18 cellular contexts compared by ENCODE assay signal in genomic region chr5:103923616-103924168, GRCh38.
DNase-seq lines count a peak whose midpoint lies in the region; ATAC-seq, FAIRE-seq and TF ChIP-seq lines count a peak whose summit lies in the region.
"Had no signal": no experiment of that assay in that cellular context is flagged by ENCODE, and none has a peak within 500 bp of the region (broad histone marks: within the 10 kb centered on the region; RNA-seq: fewer than 3 reads in every experiment).

No MANE protein-coding gene starts in this region.

- ATAC-seq in gastroesophageal sphincter, result no peak
- ATAC-seq: GM12878, K562 had no signal

- H3K9me3 ChIP-seq in gastroesophageal sphincter, result no peaks in the 10 kb centered on the region
- H3K9me3 ChIP-seq: BE2C, Caco-2, HAP-1 had no signal

- H3K4me1 ChIP-seq in gastroesophageal sphincter, result no peaks in the 10 kb centered on the region
- H3K4me1 ChIP-seq: BE2C, Caco-2 had no signal

- no peaks in the 10 kb centered on the region for H3K27me3 ChIP-seq in gastroesophageal sphincter
- H3K27me3 ChIP-seq: BE2C had no signal

- H3K4me3 ChIP-seq in skeletal muscle cell (ENCODE audit: low read depth, low read length) (no peak overlapping the region), gastroesophageal sphincter (no peak overlapping the region)
- H3K4me3 ChIP-seq: GM12878, HAP-1, K562 had no signal

- no peak for TF ChIP-seq EP300 in gastroesophageal sphincter (IDR thresholded peaks at IDR 0.05)

- no peak for TF ChIP-seq CTCF in gastroesophageal sphincter (IDR thresholded peaks at IDR 0.05)

- no peaks in the 10 kb centered on the region for H3K36me3 ChIP-seq in gastroesophageal sphincter
- H3K36me3 ChIP-seq: BE2C, HAP-1 had no signal

- no peak overlapping the region for H3K27ac ChIP-seq in gastroesophageal sphincter

- no peak for TF ChIP-seq POLR2A in gastroesophageal sphincter (IDR thresholded peaks at IDR 0.05)

- DNase-seq in cerebellar cortex (ENCODE audit: low spot score) (peak; percentile 82), skeletal muscle cell (ENCODE audit: low read depth) (peak; percentile 21), RKO (ENCODE audit: low spot score) (no peak)
- DNase-seq in activated CD4-positive, alpha-beta T cell treated with anti-CD3 and anti-CD28 coated beads, Interleukin-2, amount 50 U/mL, for 48 hours, result no peak
- DNase-seq: BE2C; C1 segment of cervical spinal cord; Caco-2; CD4-positive, CD25-positive, alpha-beta regulatory T cell; CD8-positive, alpha-beta memory T cell; GF-D8; IMR-90 had no signal

- peak; percentile 100 for FAIRE-seq in G401.6 (lab: Jason Lieb, UNC)
- FAIRE-seq: GM12878, H1, HTR-8/SVneo, K562 had no signal

Comparison
In these comparisons a context has a peak if more than half of its experiments do, and no peak if none do; other contexts are left out.
1. DNase-seq: peak in cerebellar cortex (single experiment) and skeletal muscle cell (single experiment); none in RKO (single experiment) and activated CD4-positive, alpha-beta T cell treated with anti-CD3 and anti-CD28 coated beads, Interleukin-2, amount 50 U/mL, for 48 hours (0 of 2).